Comparison of ENCODE assay signal across 23 cellular contexts in the genomic region with DNA sequence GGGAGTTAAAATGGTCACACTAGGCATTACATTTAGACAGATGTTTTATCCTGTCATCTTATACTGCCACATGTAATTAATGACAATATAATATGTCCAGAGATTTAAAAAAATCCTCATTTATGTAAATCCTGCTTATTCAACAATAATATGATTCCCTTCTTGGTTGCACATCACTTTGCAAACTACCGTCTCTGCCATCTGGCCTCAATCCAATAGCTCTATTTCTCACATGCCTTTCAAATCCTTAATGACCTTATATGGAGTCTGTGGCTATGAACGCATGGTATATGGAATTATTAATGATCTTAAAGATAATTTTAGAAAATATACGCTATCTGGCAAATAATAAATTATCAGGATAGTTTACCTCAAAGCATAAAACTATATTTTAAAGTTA.
"Had no signal": no experiment of that assay in that cellular context is flagged by ENCODE, and none has a peak within 500 bp of the region (broad histone marks: within the 10 kb centered on the region; RNA-seq: fewer than 3 reads in every experiment).

No MANE protein-coding gene starts in this region.

- H3K4me3 ChIP-seq: hepatocyte, left ventricle myocardium inferior, ovary, prostate gland, right atrium auricular region, thoracic aorta, vagina had no signal

- DNase-seq: activated CD4-positive, alpha-beta T cell treated with anti-CD3 and anti-CD28 coated beads for 4 hours; activated CD4-positive, alpha-beta T cell treated with anti-CD3 and anti-CD28 coated beads, Interleukin-2, amount 50 U/mL, for 48 hours; activated CD4-positive, CD25-positive, alpha-beta regulatory T cell; activated CD8-positive, alpha-beta memory T cell treated with anti-CD3 and anti-CD28 coated beads, Interleukin-2, amount 50 U/mL, for 48 hours; activated naive CD4-positive, alpha-beta T cell treated with Interleukin-2 at 50 U/mL for 16 hours; activated naive CD8-positive, alpha-beta T cell treated with anti-CD3 and anti-CD28 coated beads for 36 hours; activated T-cell treated with anti-CD3 and anti-CD28 coated beads, Interleukin-2, amount 50 U/mL, for 4 hours; amygdala; cerebellar nuclear complex; cortex of kidney; foreskin melanocyte; immature natural killer cell; kidney glomerular epithelial cell; left ventricle myocardium inferior; natural killer cell; ovary; stimulated activated CD4-positive, alpha-beta T cell treated with anti-CD3 and anti-CD28 coated beads, Interleukin-4, amount 100 ng/mL, for 24 hours; stimulated activated naive CD4-positive, alpha-beta T cell treated with Interleukin-2 at 50 U/mL for 16 hours had no signal
